In the genomic region with DNA sequence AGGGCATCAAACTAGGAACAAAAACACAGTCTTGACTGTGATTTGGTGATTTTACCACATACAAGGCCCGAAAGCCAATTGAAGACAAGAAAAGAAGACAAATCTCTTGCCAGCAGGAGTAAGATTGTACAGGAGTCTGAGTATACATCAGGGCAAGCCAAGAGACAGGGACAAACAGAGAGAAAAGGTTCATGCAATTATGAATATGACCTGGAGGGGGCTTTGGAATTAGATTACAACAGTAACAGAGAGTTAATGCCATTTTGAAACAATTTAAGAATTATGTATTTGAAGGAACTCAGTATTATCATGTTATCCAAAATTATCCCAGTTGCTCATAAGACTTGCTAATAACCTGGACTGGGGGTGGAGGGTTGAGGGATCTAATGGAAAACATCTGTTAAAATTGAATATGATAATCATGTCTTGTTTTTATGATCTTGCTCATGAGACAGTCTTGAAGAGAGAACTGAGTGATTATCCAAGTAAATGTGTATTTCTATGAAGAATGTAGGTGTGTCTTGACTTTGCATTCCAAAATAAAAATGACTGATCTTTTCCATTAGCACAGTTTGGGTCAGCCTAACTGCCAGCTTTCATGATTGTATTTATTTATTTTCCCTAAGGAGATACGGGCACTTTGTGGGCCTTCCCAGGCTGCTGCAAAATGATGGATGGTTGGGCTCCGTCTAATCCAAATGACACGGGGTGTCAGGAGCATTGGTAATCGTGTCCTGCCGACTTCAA, we compare ENCODE assay signal across 9 cellular contexts.
A peak's percentile ranks its signal among the peaks of the same experiment; 100 is the strongest.
DNase-seq lines count a peak whose midpoint lies in the region; ATAC-seq and TF ChIP-seq lines count a peak whose summit lies in the region.
"Had no signal": no experiment of that assay in that cellular context is flagged by ENCODE, and none has a peak within 500 bp of the region (broad histone marks: within the 10 kb centered on the region; RNA-seq: fewer than 3 reads in every experiment).

No MANE protein-coding gene starts in this region.

- peak; percentile 7 to 11 for TF ChIP-seq CTCF in Caco-2 (IDR thresholded peaks at IDR 0.05; ENCODE audit: insufficient read depth in 1 of 2, low read depth in 1 of 2, low read length in 1 of 2, severe bottlenecking in 1 of 2, unreplicated experiment in 1 of 2)
- peak; percentile 66 for TF ChIP-seq CTCF in VCaP (conservative IDR thresholded peaks at IDR 0.05)
- TF ChIP-seq CTCF in Calu3 (IDR thresholded peaks at IDR 0.05; ENCODE audit: unreplicated experiment), result no peak

- no peaks in the 10 kb centered on the region for H3K9me3 Mint-ChIP-seq in Caco-2 (ENCODE audit: unreplicated experiment)
- no peaks in the 10 kb centered on the region for H3K9me3 Mint-ChIP-seq in Calu3 (ENCODE audit: low read depth, unreplicated experiment)

- H3K27me3 ChIP-seq in Caco-2 (replicated peaks; ENCODE audit: control insufficient read depth, insufficient read depth, low read length), result no peaks in the 10 kb centered on the region; the same call in 1 of the 2 replicates
- H3K27me3 ChIP-seq: heart left ventricle had no signal

- POLR2A ChIA-PET in Caco-2 (lab: Charles Lee), result no interaction called here

- CTCF ChIA-PET in Caco-2 (lab: Charles Lee) (no interaction called here), Calu3 (lab: Charles Lee) (no interaction called here)

- H3K36me3 ChIP-seq in Caco-2 (ENCODE audit: control insufficient read depth, insufficient read depth, low read length), result no peaks in the 10 kb centered on the region

- BruUV-seq in Caco-2 (replicated peaks; lab: Mats Ljungman, UMichigan) (no TSS peak), Calu3 (replicated peaks; lab: Mats Ljungman, UMichigan) (no TSS peak)

- no peaks in the 10 kb centered on the region for H3K4me1 Mint-ChIP-seq in Caco-2 (ENCODE audit: low read depth, unreplicated experiment)
- no peaks in the 10 kb centered on the region for H3K4me1 Mint-ChIP-seq in Calu3 (ENCODE audit: low read depth, unreplicated experiment)

- H3K36me3 Mint-ChIP-seq in Caco-2 (ENCODE audit: insufficient read depth, unreplicated experiment) (no peaks in the 10 kb centered on the region), Calu3 (ENCODE audit: insufficient read depth, unreplicated experiment) (no peaks in the 10 kb centered on the region)

- no peak overlapping the region for H3K27ac ChIP-seq in VCaP

- no peak overlapping the region for H3K4me3 ChIP-seq in Caco-2 (ENCODE audit: low read depth, low read length)
- H3K4me3 ChIP-seq: heart left ventricle had no signal

- H3K4me3 Mint-ChIP-seq in Caco-2 (ENCODE audit: unreplicated experiment), result no peak overlapping the region
- H3K4me3 Mint-ChIP-seq in Calu3 (ENCODE audit: low read depth, unreplicated experiment), result no peak overlapping the region

- intact Hi-C loops in Caco-2 (cut with micrococcal nuclease; ENCODE audit: unreplicated experiment) (no loop called here), Calu3 (cut with micrococcal nuclease; ENCODE audit: unreplicated experiment) (no loop called here)

- H3K9me3 ChIP-seq in Caco-2, result no peaks in the 10 kb centered on the region; the same call in 1 of the 2 replicates
- H3K9me3 ChIP-seq: heart left ventricle had no signal

- DNase-seq in Caco-2 (no peak), HT-29 (ENCODE audit: low spot score) (peak; percentile 8), kidney glomerular epithelial cell (lab: John Stamatoyannopoulos, UW) (peak; percentile 1), Calu3 (no peak)
- no peak for DNase-seq in central memory CD4-positive, alpha-beta T cell
- DNase-seq: heart left ventricle had no signal

- ATAC-seq in HG03196 (IDR thresholded peaks at IDR 0.05; ENCODE audit: unreplicated experiment), result no peak
- ATAC-seq: activated naive CD4-positive, alpha-beta T cell treated with anti-CD3 and anti-CD28 coated beads, Interleukin-2, amount 50 U/mL, for 72 hours; heart left ventricle had no signal

- H3K4me1 ChIP-seq in Caco-2, result peaks cover 5% of the 10 kb centered on the region

- H3K27ac Mint-ChIP-seq in Caco-2 (ENCODE audit: unreplicated experiment) (no peak overlapping the region), Calu3 (ENCODE audit: unreplicated experiment) (no peak overlapping the region)
- H3K27ac Mint-ChIP-seq: activated naive CD4-positive, alpha-beta T cell treated with anti-CD3 and anti-CD28 coated beads, Interleukin-2, amount 50 U/mL, for 72 hours had no signal

- peaks cover 4% of the 10 kb centered on the region for H3K27me3 Mint-ChIP-seq in Caco-2 (ENCODE audit: insufficient read depth, unreplicated experiment)
- peaks cover 57% of the 10 kb centered on the region for H3K27me3 Mint-ChIP-seq in Calu3 (ENCODE audit: unreplicated experiment)

Comparison
In these comparisons a context has a peak if more than half of its experiments do, and no peak if none do; other contexts are left out.
1. DNase-seq: peak in HT-29 (single experiment) and kidney glomerular epithelial cell (single experiment); none in Caco-2 (0 of 2), central memory CD4-positive, alpha-beta T cell (single experiment) and Calu3 (single experiment).